10 cellular contexts compared by ENCODE assay signal in the genomic region with DNA sequence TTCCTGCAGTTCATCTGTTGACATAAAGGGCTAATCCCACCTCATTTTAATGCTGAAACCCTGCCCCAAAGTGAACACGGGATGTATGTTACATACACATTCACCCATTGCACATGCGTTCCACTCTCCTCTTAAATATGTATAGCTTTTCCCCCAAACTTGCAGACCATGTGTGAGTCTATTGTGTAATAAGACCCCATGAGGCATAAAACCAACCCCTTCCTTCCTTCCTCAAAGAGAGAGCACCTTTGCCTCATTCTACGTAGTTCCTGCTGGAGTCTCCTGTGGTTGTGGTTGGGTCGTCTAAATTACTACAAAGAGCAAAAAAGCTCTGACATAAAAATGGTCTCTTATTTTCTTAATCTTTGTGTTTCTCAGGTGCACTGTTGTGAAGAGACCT.
DNase-seq lines count a peak whose midpoint lies in the region; ATAC-seq and TF ChIP-seq lines count a peak whose summit lies in the region.
"Had no signal": no experiment of that assay in that cellular context is flagged by ENCODE, and none has a peak within 500 bp of the region (broad histone marks: within the 10 kb centered on the region; RNA-seq: fewer than 3 reads in every experiment).

No MANE protein-coding gene starts in this region.

- WGBS in mesodermal cell (ENCODE audit: insufficient coverage in 2 of 2), 2 experiments = 80 to 100% methylated on average over 1 of the region's 4 CpGs

- POLR2A ChIA-PET in activated CD8-positive, alpha-beta T cell treated with anti-CD3 and anti-CD28 coated beads, Interleukin-2, amount 10 ng/mL, durations not matched to agents 7 days and 5 days (lab: Charles Lee) = interaction anchor here (0.7 to 3.1 kb wide), 5 partner anchors 9 to 347 kb away, joined by 3 to 26 read pairs (median 6); a partner anchor contains a TSS

- peaks cover 27% of the 10 kb centered on the region for H3K4me1 Mint-ChIP-seq in stimulated activated naive CD8-positive, alpha-beta T cell treated with anti-CD3 and anti-CD28 coated beads, Interleukin-15, amount 100 ng/mL, for 72 hours
- peaks cover 40% of the 10 kb centered on the region for H3K4me1 Mint-ChIP-seq in activated CD8-positive, alpha-beta T cell treated with anti-CD3 and anti-CD28 coated beads, Interleukin-2, amount 10 ng/mL, durations not matched to agents 7 days and 5 days (ENCODE audit: low read depth)

- no peak overlapping the region for H3K4me3 Mint-ChIP-seq in stimulated activated naive CD8-positive, alpha-beta T cell treated with anti-CD3 and anti-CD28 coated beads, Interleukin-15, amount 100 ng/mL, for 72 hours
- no peak overlapping the region for H3K4me3 Mint-ChIP-seq in activated CD8-positive, alpha-beta T cell treated with anti-CD3 and anti-CD28 coated beads, Interleukin-2, amount 10 ng/mL, durations not matched to agents 7 days and 5 days

- H3K27ac Mint-ChIP-seq in stimulated activated naive CD8-positive, alpha-beta T cell treated with anti-CD3 and anti-CD28 coated beads, Interleukin-15, amount 100 ng/mL, for 72 hours = no peak overlapping the region
- H3K27ac Mint-ChIP-seq in activated CD8-positive, alpha-beta T cell treated with anti-CD3 and anti-CD28 coated beads, Interleukin-2, amount 10 ng/mL, durations not matched to agents 7 days and 5 days = no peak overlapping the region

- ATAC-seq in stimulated activated naive CD8-positive, alpha-beta T cell treated with anti-CD3 and anti-CD28 coated beads, Interleukin-15, Interleukin-2, amounts not matched to agents 100 U/mL and 50 U/mL, for 24 hours = peak; percentile 7
- ATAC-seq in stimulated activated naive CD8-positive, alpha-beta T cell treated with anti-CD3 and anti-CD28 coated beads, Interleukin-15, amount 100 ng/mL, for 72 hours = no peak
- ATAC-seq in activated CD8-positive, alpha-beta T cell treated with anti-CD3 and anti-CD28 coated beads, Interleukin-2, amount 10 ng/mL, durations not matched to agents 7 days and 5 days = peak; percentile 52
- no peak for ATAC-seq in foreskin keratinocyte

- peaks cover 0 to 11% of the 10 kb centered on the region in 2 donors for H3K9me3 Mint-ChIP-seq in stimulated activated naive CD8-positive, alpha-beta T cell treated with anti-CD3 and anti-CD28 coated beads, Interleukin-15, amount 100 ng/mL, for 72 hours
- peaks cover 16% of the 10 kb centered on the region for H3K9me3 Mint-ChIP-seq in activated CD8-positive, alpha-beta T cell treated with anti-CD3 and anti-CD28 coated beads, Interleukin-2, amount 10 ng/mL, durations not matched to agents 7 days and 5 days (ENCODE audit: insufficient read depth)

- no peaks in the 10 kb centered on the region for H3K36me3 ChIP-seq in mesodermal cell (ENCODE audit: control insufficient read depth, insufficient read depth, low read length)

- peaks cover 23% of the 10 kb centered on the region for H3K4me1 ChIP-seq in mesodermal cell (ENCODE audit: control insufficient read depth, insufficient read depth, low read length, poor library complexity, severe bottlenecking)
- peaks cover 18% of the 10 kb centered on the region for H3K4me1 ChIP-seq in foreskin keratinocyte

- CTCF ChIA-PET in activated CD8-positive, alpha-beta T cell treated with anti-CD3 and anti-CD28 coated beads, Interleukin-2, amount 10 ng/mL, durations not matched to agents 7 days and 5 days (lab: Charles Lee) = no interaction called here

- peaks cover 50% of the 10 kb centered on the region for H3K36me3 Mint-ChIP-seq in activated CD8-positive, alpha-beta T cell treated with anti-CD3 and anti-CD28 coated beads, Interleukin-2, amount 10 ng/mL, durations not matched to agents 7 days and 5 days (ENCODE audit: low read depth)

- peak overlapping the region; percentile 70 for H3K27ac ChIP-seq in mesodermal cell (ENCODE audit: low read depth, low read length, severe bottlenecking)
- no peak overlapping the region for H3K27ac ChIP-seq in foreskin keratinocyte

- no peaks in the 10 kb centered on the region for H3K27me3 Mint-ChIP-seq in stimulated activated naive CD8-positive, alpha-beta T cell treated with anti-CD3 and anti-CD28 coated beads, Interleukin-15, amount 100 ng/mL, for 72 hours
- no peaks in the 10 kb centered on the region for H3K27me3 Mint-ChIP-seq in activated CD8-positive, alpha-beta T cell treated with anti-CD3 and anti-CD28 coated beads, Interleukin-2, amount 10 ng/mL, durations not matched to agents 7 days and 5 days (ENCODE audit: low read depth)

- TF ChIP-seq CTCF in foreskin keratinocyte (conservative IDR thresholded peaks at IDR 0.05) = no peak

- peaks cover 20% of the 10 kb centered on the region for H3K9me3 ChIP-seq in mesodermal cell (ENCODE audit: control insufficient read depth, low read length)

- no peak for DNase-seq in stimulated activated naive CD8-positive, alpha-beta T cell treated with anti-CD3 and anti-CD28 coated beads, Interleukin-15, Interleukin-2, amounts not matched to agents 100 U/mL and 50 U/mL, for 24 hours
- no peak for DNase-seq in stimulated activated naive CD8-positive, alpha-beta T cell treated with anti-CD3 and anti-CD28 coated beads, Interleukin-15, amount 100 ng/mL, for 72 hours
- DNase-seq in activated CD8-positive, alpha-beta T cell treated with anti-CD3 and anti-CD28 coated beads, Interleukin-2, amount 10 ng/mL, durations not matched to agents 7 days and 5 days = peak; percentile 42
- DNase-seq in AG08396 (ENCODE audit: low spot score) (no peak), foreskin keratinocyte (no peak), DMS79 (lab: John Stamatoyannopoulos, UW) (no peak)
- no peak for DNase-seq in stimulated activated CD4-positive, alpha-beta T cell treated with anti-CD3 and anti-CD28 coated beads, Interleukin-2, amount 100 ng/mL, for 48 hours
- DNase-seq: amygdala; NK-92 treated with Interleukin-12 subunit alpha and Interleukin-12 subunit beta, amount 100 ng/mL, for 24 hours had no signal

- no peaks in the 10 kb centered on the region for H3K27me3 ChIP-seq in foreskin keratinocyte

- no peak overlapping the region for H3K4me3 ChIP-seq in mesodermal cell (ENCODE audit: extremely low read depth, insufficient read depth, low read length, poor library complexity, severe bottlenecking)

Comparison
In these comparisons a context has a peak if more than half of its experiments do, and no peak if none do; other contexts are left out.
1. ATAC-seq: peak in stimulated activated naive CD8-positive, alpha-beta T cell treated with anti-CD3 and anti-CD28 coated beads, Interleukin-15, Interleukin-2, amounts not matched to agents 100 U/mL and 50 U/mL, for 24 hours (single experiment) and activated CD8-positive, alpha-beta T cell treated with anti-CD3 and anti-CD28 coated beads, Interleukin-2, amount 10 ng/mL, durations not matched to agents 7 days and 5 days (single experiment); none in stimulated activated naive CD8-positive, alpha-beta T cell treated with anti-CD3 and anti-CD28 coated beads, Interleukin-15, amount 100 ng/mL, for 72 hours (single experiment) and foreskin keratinocyte (single experiment).